Comparison of ENCODE assay signal across 34 cellular contexts in the genomic region with DNA sequence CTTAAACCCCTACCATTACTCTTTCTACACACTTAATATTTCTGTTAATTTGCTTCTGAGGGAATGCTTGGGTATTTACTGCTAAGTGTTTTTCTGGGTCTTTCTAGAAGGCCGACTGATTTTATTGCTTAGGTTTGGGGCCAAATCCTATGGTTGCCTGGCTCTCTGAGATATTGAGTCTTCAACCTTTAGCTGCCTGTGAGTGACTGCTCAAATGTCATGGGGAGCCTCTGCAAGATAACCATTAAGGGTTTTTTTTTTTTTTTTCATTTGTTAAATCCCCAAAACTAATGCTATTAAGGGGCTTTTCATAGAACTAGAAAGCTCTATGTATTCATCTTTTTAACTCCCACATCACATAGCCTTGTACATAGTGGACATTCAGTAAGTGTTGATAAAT.
"Had no signal": no experiment of that assay in that cellular context is flagged by ENCODE, and none has a peak within 500 bp of the region (broad histone marks: within the 10 kb centered on the region; RNA-seq: fewer than 3 reads in every experiment).

No MANE protein-coding gene starts in this region.

- H3K27ac Mint-ChIP-seq: activated CD4-positive, alpha-beta memory T cell treated with anti-CD3 and anti-CD28 coated beads for 36 hours; activated CD4-positive, alpha-beta T cell treated with anti-CD3 and anti-CD28 coated beads for 36 hours; activated CD4-positive, alpha-beta T cell treated with anti-CD3 and anti-CD28 coated beads, Interleukin-2, amount 10 ng/mL, durations not matched to agents 24 days and 14 days; activated CD8-positive, alpha-beta memory T cell treated with anti-CD3 and anti-CD28 coated beads, Interleukin-2, amount 10 ng/mL, durations not matched to agents 7 days and 5 days; activated CD8-positive, alpha-beta T cell treated with anti-CD3 and anti-CD28 coated beads, Interleukin-2, amount 10 ng/mL, durations not matched to agents 7 days and 5 days; activated naive CD4-positive, alpha-beta T cell treated with anti-CD3 and anti-CD28 coated beads, Interleukin-2, amount 10 ng/mL, durations not matched to agents 7 days and 5 days; activated naive CD4-positive, alpha-beta T cell treated with anti-CD3 and anti-CD28 coated beads, Interleukin-2, amount 50 U/mL, for 72 hours; activated naive CD8-positive, alpha-beta T cell treated with anti-CD3 and anti-CD28 coated beads, Interleukin-2, amount 10 ng/mL, durations not matched to agents 7 days and 5 days; activated T-cell treated with anti-CD3 and anti-CD28 coated beads, Interleukin-2, amount 50 U/mL, for 72 hours; brain; T-helper 17 cell; T-helper 2 cell treated with Interferon-gamma antibody and Interleukin-4, amounts not matched to agents 5 μg/mL and 100 μg/mL, for 36 hours had no signal

- FAIRE-seq: endometrium, endothelial cell of umbilical vein, frontal cortex had no signal

- H3K4me1 ChIP-seq: breast epithelium had no signal

- DNase-seq: activated CD4-positive, alpha-beta memory T cell treated with anti-CD3 and anti-CD28 coated beads for 36 hours; activated CD4-positive, alpha-beta T cell treated with anti-CD3 and anti-CD28 coated beads for 36 hours; activated CD4-positive, alpha-beta T cell treated with anti-CD3 and anti-CD28 coated beads, Interleukin-2, amount 10 ng/mL, durations not matched to agents 24 days and 14 days; activated CD4-positive, CD25-positive, alpha-beta regulatory T cell; activated CD4-positive, CD25-positive, alpha-beta regulatory T cell treated with anti-CD3 and anti-CD28 coated beads, Interleukin-2, amount 50 U/mL, for 72 hours; activated CD8-positive, alpha-beta memory T cell treated with anti-CD3 and anti-CD28 coated beads, Interleukin-2, amount 10 ng/mL, durations not matched to agents 7 days and 5 days; activated CD8-positive, alpha-beta memory T cell treated with anti-CD3 and anti-CD28 coated beads, Interleukin-2, amount 50 U/mL, for 4 hours; activated CD8-positive, alpha-beta T cell treated with anti-CD3 and anti-CD28 coated beads, Interleukin-2, amount 10 ng/mL, durations not matched to agents 7 days and 5 days; activated gamma-delta T cell; activated naive CD4-positive, alpha-beta T cell; activated naive CD4-positive, alpha-beta T cell treated with anti-CD3 and anti-CD28 coated beads, Interleukin-2, amount 10 ng/mL, durations not matched to agents 7 days and 5 days; activated naive CD8-positive, alpha-beta T cell treated with anti-CD3 and anti-CD28 coated beads, Interleukin-2, amount 10 ng/mL, durations not matched to agents 7 days and 5 days; activated T-cell treated with anti-CD3 and anti-CD28 coated beads, Interleukin-2, amount 50 U/mL, for 1 hour; activated T-cell treated with anti-CD3 and anti-CD28 coated beads, Interleukin-2, amount 50 U/mL, for 72 hours; central memory CD4-positive, alpha-beta T cell; cerebellar nuclear complex; colonic mucosa; effector CD8-positive, alpha-beta T cell; foreskin fibroblast; glutamatergic neuron; heart left ventricle; T-helper 17 cell; T1000 had no signal

- H3K4me3 ChIP-seq: ascending aorta, breast epithelium, cardiac muscle cell, colonic mucosa, heart left ventricle had no signal

- H3K27me3 ChIP-seq: ascending aorta, breast epithelium had no signal

- H3K36me3 ChIP-seq: ascending aorta, breast epithelium, cardiac muscle cell, colonic mucosa, heart left ventricle had no signal

- H3K36me3 Mint-ChIP-seq: activated CD4-positive, alpha-beta memory T cell treated with anti-CD3 and anti-CD28 coated beads for 36 hours; activated CD8-positive, alpha-beta memory T cell treated with anti-CD3 and anti-CD28 coated beads, Interleukin-2, amount 10 ng/mL, durations not matched to agents 7 days and 5 days; activated naive CD4-positive, alpha-beta T cell treated with anti-CD3 and anti-CD28 coated beads, Interleukin-2, amount 10 ng/mL, durations not matched to agents 7 days and 5 days; activated naive CD4-positive, alpha-beta T cell treated with anti-CD3 and anti-CD28 coated beads, Interleukin-2, amount 50 U/mL, for 72 hours; activated naive CD8-positive, alpha-beta T cell treated with anti-CD3 and anti-CD28 coated beads, Interleukin-2, amount 10 ng/mL, durations not matched to agents 7 days and 5 days had no signal

- H3K9me3 Mint-ChIP-seq: activated CD4-positive, alpha-beta memory T cell treated with anti-CD3 and anti-CD28 coated beads for 36 hours; activated CD4-positive, alpha-beta T cell treated with anti-CD3 and anti-CD28 coated beads, Interleukin-2, amount 10 ng/mL, durations not matched to agents 24 days and 14 days; activated naive CD4-positive, alpha-beta T cell treated with anti-CD3 and anti-CD28 coated beads, Interleukin-2, amount 10 ng/mL, durations not matched to agents 7 days and 5 days; activated naive CD4-positive, alpha-beta T cell treated with anti-CD3 and anti-CD28 coated beads, Interleukin-2, amount 50 U/mL, for 72 hours; activated naive CD8-positive, alpha-beta T cell treated with anti-CD3 and anti-CD28 coated beads, Interleukin-2, amount 10 ng/mL, durations not matched to agents 7 days and 5 days; activated T-cell treated with anti-CD3 and anti-CD28 coated beads, Interleukin-2, amount 50 U/mL, for 72 hours; T-helper 2 cell treated with Interferon-gamma antibody and Interleukin-4, amounts not matched to agents 5 μg/mL and 100 μg/mL, for 36 hours had no signal

- ATAC-seq: activated CD4-positive, alpha-beta T cell treated with anti-CD3 and anti-CD28 coated beads for 36 hours; activated CD8-positive, alpha-beta memory T cell treated with anti-CD3 and anti-CD28 coated beads, Interleukin-2, amount 10 ng/mL, durations not matched to agents 7 days and 5 days; activated CD8-positive, alpha-beta T cell treated with anti-CD3 and anti-CD28 coated beads, Interleukin-2, amount 10 ng/mL, durations not matched to agents 7 days and 5 days; activated naive CD4-positive, alpha-beta T cell treated with anti-CD3 and anti-CD28 coated beads, Interleukin-2, amount 50 U/mL, for 72 hours; activated T-cell treated with anti-CD3 and anti-CD28 coated beads, Interleukin-2, amount 50 U/mL, for 72 hours; esophagus mucosa; heart left ventricle; T-helper 17 cell had no signal

- H3K9me3 ChIP-seq: ascending aorta, breast epithelium, colonic mucosa, heart left ventricle had no signal

- H3K27ac ChIP-seq: ascending aorta, breast epithelium, cardiac muscle cell, colonic mucosa, epithelial cell of prostate, heart left ventricle had no signal

- H3K4me3 Mint-ChIP-seq: activated CD4-positive, alpha-beta memory T cell treated with anti-CD3 and anti-CD28 coated beads for 36 hours; activated CD4-positive, alpha-beta T cell treated with anti-CD3 and anti-CD28 coated beads for 36 hours; activated CD4-positive, alpha-beta T cell treated with anti-CD3 and anti-CD28 coated beads, Interleukin-2, amount 10 ng/mL, durations not matched to agents 24 days and 14 days; activated CD8-positive, alpha-beta memory T cell treated with anti-CD3 and anti-CD28 coated beads, Interleukin-2, amount 10 ng/mL, durations not matched to agents 7 days and 5 days; activated CD8-positive, alpha-beta T cell treated with anti-CD3 and anti-CD28 coated beads, Interleukin-2, amount 10 ng/mL, durations not matched to agents 7 days and 5 days; activated naive CD4-positive, alpha-beta T cell treated with anti-CD3 and anti-CD28 coated beads, Interleukin-2, amount 10 ng/mL, durations not matched to agents 7 days and 5 days; activated naive CD8-positive, alpha-beta T cell treated with anti-CD3 and anti-CD28 coated beads, Interleukin-2, amount 10 ng/mL, durations not matched to agents 7 days and 5 days; activated T-cell treated with anti-CD3 and anti-CD28 coated beads, Interleukin-2, amount 50 U/mL, for 72 hours; T-helper 17 cell; T-helper 2 cell treated with Interferon-gamma antibody and Interleukin-4, amounts not matched to agents 5 μg/mL and 100 μg/mL, for 36 hours had no signal
